ENCODE assay signal across 21 cellular contexts in genomic region chr17:9334536-9335446, GRCh38.
DNase-seq lines count a peak whose midpoint lies in the region; ATAC-seq, FAIRE-seq and TF ChIP-seq lines count a peak whose summit lies in the region.
"Had no signal": no experiment of that assay in that cellular context is flagged by ENCODE, and none has a peak within 500 bp of the region (broad histone marks: within the 10 kb centered on the region; RNA-seq: fewer than 3 reads in every experiment).

No MANE protein-coding gene starts in this region.

- H3K4me3 ChIP-seq in hepatocyte: no peak overlapping the region
- H3K4me3 ChIP-seq: MG63 had no signal

- no peak overlapping the region for H3K4me2 ChIP-seq in hepatocyte

- no peak overlapping the region for H3K4me3 Mint-ChIP-seq in activated CD4-positive, alpha-beta memory T cell treated with anti-CD3 and anti-CD28 coated beads for 36 hours
- H3K4me3 Mint-ChIP-seq in activated CD4-positive, alpha-beta memory T cell treated with anti-CD3 and anti-CD28 coated beads, Interleukin-2, amount 10 ng/mL, durations not matched to agents 7 days and 5 days: no peak overlapping the region
- H3K4me3 Mint-ChIP-seq: CD4-positive, CD25-positive, alpha-beta regulatory T cell had no signal

- peak; percentile 11 for DNase-seq in activated CD4-positive, alpha-beta memory T cell treated with anti-CD3 and anti-CD28 coated beads for 36 hours
- DNase-seq in activated CD4-positive, alpha-beta memory T cell treated with anti-CD3 and anti-CD28 coated beads, Interleukin-2, amount 10 ng/mL, durations not matched to agents 7 days and 5 days: no peak
- DNase-seq in Caki2 (ENCODE audit: low read depth) (peak; percentile 53), RCC 7860 (ENCODE audit: low spot score) (peak; percentile 13), hepatocyte (ENCODE audit: low spot score) (peak; percentile 26), NCI-H1694 treated with DMSO at 0.1 percent for 48 hours (lab: John Stamatoyannopoulos, UW) (no peak), DMS79 (lab: John Stamatoyannopoulos, UW) (no peak)
- DNase-seq: Calu3; CD4-positive, CD25-positive, alpha-beta regulatory T cell; DND-41; GF-D8; KBM-7; MG63; NCI-H1092 treated with DMSO at 0.1 percent for 48 hours; NCI-H1694; NCI-H69; Right ventricle myocardium superior had no signal

- no peak overlapping the region for H2AFZ ChIP-seq in hepatocyte

- no peaks in the 10 kb centered on the region for H4K20me1 ChIP-seq in hepatocyte (ENCODE audit: insufficient read depth, poor library complexity, severe bottlenecking)

- intact Hi-C loops in activated CD4-positive, alpha-beta memory T cell treated with anti-CD3 and anti-CD28 coated beads for 36 hours (cut with micrococcal nuclease): no loop called here

- no peak overlapping the region for H3K27ac Mint-ChIP-seq in activated CD4-positive, alpha-beta memory T cell treated with anti-CD3 and anti-CD28 coated beads for 36 hours
- H3K27ac Mint-ChIP-seq in activated CD4-positive, alpha-beta memory T cell treated with anti-CD3 and anti-CD28 coated beads, Interleukin-2, amount 10 ng/mL, durations not matched to agents 7 days and 5 days: no peak overlapping the region

- in situ Hi-C loops in Caki2 (cut with HindIII; ENCODE audit: low pct_unique_long_range_greater_than_20kb, low sequenced_read_pairs): no loop called here

- no peaks in the 10 kb centered on the region for H3K4me1 ChIP-seq in hepatocyte (ENCODE audit: insufficient read depth)

- WGBS in hepatocyte (ENCODE audit: low lambda C conversion rate, missing lambda C conversion rate): 78% methylated on average over 10 of the region's 10 CpGs

- ATAC-seq in HG03196 (IDR thresholded peaks at IDR 0.05; ENCODE audit: unreplicated experiment): no peak

- H3K79me2 ChIP-seq in hepatocyte: no peaks in the 10 kb centered on the region

- H3K9me3 Mint-ChIP-seq in activated CD4-positive, alpha-beta memory T cell treated with anti-CD3 and anti-CD28 coated beads for 36 hours: peaks cover 31% of the 10 kb centered on the region
- H3K9me3 Mint-ChIP-seq in activated CD4-positive, alpha-beta memory T cell treated with anti-CD3 and anti-CD28 coated beads, Interleukin-2, amount 10 ng/mL, durations not matched to agents 7 days and 5 days: peaks cover 19% of the 10 kb centered on the region

- TF ChIP-seq CTCF in hepatocyte (IDR thresholded peaks at IDR 0.05; ENCODE audit: poor library complexity): no peak

- POLR2A ChIA-PET in activated CD4-positive, alpha-beta memory T cell treated with anti-CD3 and anti-CD28 coated beads for 36 hours (lab: Charles Lee): no interaction called here
- POLR2A ChIA-PET in activated CD4-positive, alpha-beta memory T cell treated with anti-CD3 and anti-CD28 coated beads, Interleukin-2, amount 10 ng/mL, durations not matched to agents 7 days and 5 days (lab: Charles Lee): no interaction called here

- peak overlapping the region; percentile 28 for H3K27ac ChIP-seq in hepatocyte
- H3K27ac ChIP-seq: HL-60 had no signal

- peaks cover 3% of the 10 kb centered on the region for H3K9me3 ChIP-seq in hepatocyte (ENCODE audit: low read depth)

- peaks cover 28% of the 10 kb centered on the region for H3K36me3 Mint-ChIP-seq in activated CD4-positive, alpha-beta memory T cell treated with anti-CD3 and anti-CD28 coated beads for 36 hours
- H3K36me3 Mint-ChIP-seq in activated CD4-positive, alpha-beta memory T cell treated with anti-CD3 and anti-CD28 coated beads, Interleukin-2, amount 10 ng/mL, durations not matched to agents 7 days and 5 days (ENCODE audit: low read depth): peaks cover 2% of the 10 kb centered on the region

- no peaks in the 10 kb centered on the region for H3K27me3 ChIP-seq in hepatocyte
- H3K27me3 ChIP-seq: MG63 had no signal

- H3K27me3 Mint-ChIP-seq in activated CD4-positive, alpha-beta memory T cell treated with anti-CD3 and anti-CD28 coated beads for 36 hours: no peaks in the 10 kb centered on the region
- H3K27me3 Mint-ChIP-seq in activated CD4-positive, alpha-beta memory T cell treated with anti-CD3 and anti-CD28 coated beads, Interleukin-2, amount 10 ng/mL, durations not matched to agents 7 days and 5 days: no peaks in the 10 kb centered on the region
- H3K27me3 Mint-ChIP-seq: CD4-positive, CD25-positive, alpha-beta regulatory T cell had no signal

- H3K36me3 ChIP-seq in hepatocyte (replicated peaks; ENCODE audit: insufficient read depth, low read depth): no peaks in the 10 kb centered on the region
- H3K36me3 ChIP-seq: MG63 had no signal

- no peaks in the 10 kb centered on the region for H3K9me2 ChIP-seq in hepatocyte (replicated peaks; ENCODE audit: insufficient read depth)

- H3K4me1 Mint-ChIP-seq in activated CD4-positive, alpha-beta memory T cell treated with anti-CD3 and anti-CD28 coated beads for 36 hours (ENCODE audit: low read depth): no peaks in the 10 kb centered on the region
- H3K4me1 Mint-ChIP-seq in activated CD4-positive, alpha-beta memory T cell treated with anti-CD3 and anti-CD28 coated beads, Interleukin-2, amount 10 ng/mL, durations not matched to agents 7 days and 5 days: no peaks in the 10 kb centered on the region

- no peak for FAIRE-seq in RCC 7860 (lab: Jason Lieb, UNC)
- FAIRE-seq: A204.1, GM19239 had no signal

- CTCF ChIA-PET in activated CD4-positive, alpha-beta memory T cell treated with anti-CD3 and anti-CD28 coated beads for 36 hours (lab: Charles Lee): no interaction called here
- CTCF ChIA-PET in activated CD4-positive, alpha-beta memory T cell treated with anti-CD3 and anti-CD28 coated beads, Interleukin-2, amount 10 ng/mL, durations not matched to agents 7 days and 5 days (lab: Charles Lee): no interaction called here

Comparison
In these comparisons a context has a peak if more than half of its experiments do, and no peak if none do; other contexts are left out.
1. DNase-seq: peak in activated CD4-positive, alpha-beta memory T cell treated with anti-CD3 and anti-CD28 coated beads for 36 hours (single experiment), Caki2 (single experiment), RCC 7860 (single experiment) and hepatocyte (single experiment); none in activated CD4-positive, alpha-beta memory T cell treated with anti-CD3 and anti-CD28 coated beads, Interleukin-2, amount 10 ng/mL, durations not matched to agents 7 days and 5 days (single experiment), NCI-H1694 treated with DMSO at 0.1 percent for 48 hours (single experiment) and DMS79 (single experiment).